Comparison of ENCODE assay signal across 15 cellular contexts in the genomic region with DNA sequence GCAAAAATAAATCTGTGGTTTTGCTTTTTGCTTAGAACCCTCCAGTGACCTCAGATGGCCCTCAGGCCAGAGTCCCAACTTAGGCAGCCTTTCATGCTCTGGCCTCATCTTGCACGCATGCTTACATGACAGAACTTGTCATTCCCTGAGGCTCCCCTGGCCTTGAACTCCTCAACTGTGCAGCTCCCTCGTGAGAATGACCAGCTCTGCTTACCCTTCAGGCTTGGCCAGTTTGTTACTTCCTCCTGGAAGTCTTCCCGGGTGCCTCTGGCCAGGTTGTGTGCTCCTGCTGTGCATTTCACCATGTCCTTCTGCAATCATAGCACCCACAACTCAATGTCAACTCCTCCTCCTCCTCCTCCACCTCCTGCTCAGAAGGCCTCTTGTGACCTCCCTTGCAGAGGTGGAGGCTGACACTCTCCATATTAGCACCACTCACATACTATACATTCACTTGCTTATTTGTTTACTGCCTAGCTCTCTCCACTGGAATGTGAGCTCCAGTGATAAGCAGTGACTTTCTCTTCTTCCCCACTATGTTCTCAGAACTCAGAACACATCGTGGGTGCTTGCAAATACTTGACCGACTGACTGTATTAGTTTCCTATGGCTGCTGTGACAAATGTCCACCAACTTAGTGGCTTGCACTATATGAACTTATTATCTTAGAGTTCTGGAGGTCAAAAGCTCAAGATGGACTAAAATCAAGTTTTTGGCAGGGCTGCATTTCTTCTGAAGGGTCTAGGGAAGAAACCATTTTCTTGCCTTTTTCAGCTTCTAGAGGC. TPM values are rescaled to one million over a fixed set of nuclear protein-coding genes. Genes with fewer than 3 reads are reported as not detected.
A peak's percentile ranks its signal among the peaks of the same experiment; 100 is the strongest.
DNase-seq lines count a peak whose midpoint lies in the region; ATAC-seq and TF ChIP-seq lines count a peak whose summit lies in the region.
"Had no signal": no experiment of that assay in that cellular context is flagged by ENCODE, and none has a peak within 500 bp of the region (broad histone marks: within the 10 kb centered on the region; RNA-seq: fewer than 3 reads in every experiment).

No MANE protein-coding gene starts in this region.

- peaks cover 100% of the 10 kb centered on the region for H3K36me3 ChIP-seq in BLaER1
- no peaks in the 10 kb centered on the region for H3K36me3 ChIP-seq in adrenal gland (replicated peaks in 1 of 2)
- no peaks in the 10 kb centered on the region for H3K36me3 ChIP-seq in left lung
- no peaks in the 10 kb centered on the region for H3K36me3 ChIP-seq in tibial nerve
- H3K36me3 ChIP-seq: Peyer's patch had no signal

- TF ChIP-seq POLR2A in adrenal gland (IDR thresholded peaks at IDR 0.05) (no peak), tibial nerve (IDR thresholded peaks at IDR 0.05) (no peak)

- H3K4me3 ChIP-seq in BLaER1 (no peak overlapping the region), adrenal gland (no peak overlapping the region), left lung (no peak overlapping the region), tibial nerve (no peak overlapping the region)
- H3K4me3 ChIP-seq: Peyer's patch had no signal

- intact Hi-C loops in adrenal gland (cut with DNase I) (no loop called here), left lung (cut with DNase I) (no loop called here)

- H3K27ac ChIP-seq in BLaER1 (peak overlapping the region; percentile 32), adrenal gland (no peak overlapping the region), left lung (peak overlapping the region in 1 of 2 donors; percentile 41), tibial nerve (no peak overlapping the region)

- no peak overlapping the region for H3K9ac ChIP-seq in BLaER1

- TF ChIP-seq EP300 in tibial nerve (IDR thresholded peaks at IDR 0.05) = no peak

- H3K4me1 ChIP-seq in BLaER1 = peaks cover 87% of the 10 kb centered on the region
- peaks cover 5 to 22% of the 10 kb centered on the region in 2 donors for H3K4me1 ChIP-seq in adrenal gland (replicated peaks in 1 of 2)
- H3K4me1 ChIP-seq in left lung = peaks cover 0 to 42% of the 10 kb centered on the region in 2 donors
- peaks cover 0 to 6% (median 0%) of the 10 kb centered on the region in 4 donors for H3K4me1 ChIP-seq in tibial nerve

- H3K4me3 Mint-ChIP-seq in mesothelial cell of epicardium = no peak overlapping the region
- H3K4me3 Mint-ChIP-seq: nephron had no signal

- H3K27me3 ChIP-seq in BLaER1 (no peaks in the 10 kb centered on the region), adrenal gland (no peaks in the 10 kb centered on the region), left lung (no peaks in the 10 kb centered on the region), tibial nerve (no peaks in the 10 kb centered on the region)
- H3K27me3 ChIP-seq: Peyer's patch had no signal

- no peaks in the 10 kb centered on the region for H3K36me3 Mint-ChIP-seq in mesothelial cell of epicardium

- no peaks in the 10 kb centered on the region for H3K27me3 Mint-ChIP-seq in mesothelial cell of epicardium (ENCODE audit: low read depth)

- TF ChIP-seq CTCF in adrenal gland (IDR thresholded peaks at IDR 0.05) (no peak), left lung (IDR thresholded peaks at IDR 0.05) (no peak), tibial nerve (IDR thresholded peaks at IDR 0.05) (no peak), mesothelial cell of epicardium (IDR thresholded peaks at IDR 0.05; ENCODE audit: unreplicated experiment) (no peak)

- H4K20me1 ChIP-seq in BLaER1 = peaks cover 100% of the 10 kb centered on the region

- H3K27ac Mint-ChIP-seq in mesothelial cell of epicardium = no peak overlapping the region
- H3K27ac Mint-ChIP-seq: nephron had no signal

- DNase-seq in GF-D8 (lab: John Stamatoyannopoulos, UW) (peak; percentile 50), adrenal gland (peak in 4 of 7 donors; percentile 63 to 79 (median 70)), left lung (no peak), NCI-H2107 (lab: John Stamatoyannopoulos, UW) (no peak), NCI-H146 (lab: John Stamatoyannopoulos, UW) (no peak), tibial nerve (ENCODE audit: low spot score in 2 of 2) (no peak), mesothelial cell of epicardium (ENCODE audit: low spot score in 2 of 2, unreplicated experiment in 2 of 2) (no peak)
- DNase-seq: anterior cingulate cortex, C1 segment of cervical spinal cord, HCEC 1CT, NCI-H1105 treated with DMSO at 0.1 percent for 48 hours, Peyer's patch had no signal

- H3K9me3 Mint-ChIP-seq in mesothelial cell of epicardium = no peaks in the 10 kb centered on the region
- H3K9me3 Mint-ChIP-seq: nephron had no signal

- WGBS in adrenal gland, 4 donors = 47 to 60% (median 58%) methylated on average over 5 of the region's 5 CpGs
- 81 to 83% methylated on average over 5 of the region's 5 CpGs for WGBS in tibial nerve, 2 donors

- H3K4me2 ChIP-seq in BLaER1 = peak overlapping the region; percentile 2; the same call in 1 of the 2 replicates

- H3K4me1 Mint-ChIP-seq in mesothelial cell of epicardium = peaks cover 7% of the 10 kb centered on the region

- peak; percentile 45 for ATAC-seq in left lung

- no peaks in the 10 kb centered on the region for H3K9me3 ChIP-seq in BLaER1
- no peaks in the 10 kb centered on the region for H3K9me3 ChIP-seq in adrenal gland (replicated peaks in 1 of 3)
- no peaks in the 10 kb centered on the region for H3K9me3 ChIP-seq in left lung
- no peaks in the 10 kb centered on the region for H3K9me3 ChIP-seq in tibial nerve
- H3K9me3 ChIP-seq: Peyer's patch had no signal

RNA-seq across cellular contexts. Expression of gene RCSD1, which starts 41.9 kb away (rescaled TPM):
- 10 to 100 TPM in 6 of 8 donors, 1 to 10 TPM in 2; 8.5 to 15.4 (median 11.9) TPM for total RNA-seq in adrenal gland
- polyA plus RNA-seq in adrenal gland = 1 to 10 TPM; 3.3 to 8.8 (median 5.0) TPM
- 10 to 100 TPM; 12.2 to 21.5 TPM for total RNA-seq in left lung
- total RNA-seq in tibial nerve = 10 to 100 TPM; 10.0 to 17.7 (median 12.9) TPM
- 0.76 to 1.2 TPM (median 0.97 TPM) in 3 replicates for total RNA-seq in mesothelial cell of epicardium
- total RNA-seq: NCI-H460 had no signal

RNA-seq across cellular contexts. Expression of gene MPZL1, which starts 49.9 kb away (rescaled TPM):
- total RNA-seq in adrenal gland (100 to 1,000 TPM in 1 of 8 donors, 10 to 100 TPM in 7; 32.5 to 101 (median 65.0) TPM), left lung (100 to 1,000 TPM; 135 to 148 TPM), tibial nerve (10 to 100 TPM; 50.1 to 76.0 (median 71.7) TPM), mesothelial cell of epicardium (134 to 154 TPM (median 138 TPM) in 3 replicates)
- polyA plus RNA-seq in adrenal gland = 10 to 100 TPM; 12.1 to 87.5 (median 20.6) TPM

Comparison
In these comparisons a context has a peak if more than half of its experiments do, and no peak if none do; other contexts are left out.
1. DNase-seq: peak in GF-D8 (single experiment) and adrenal gland (4 of 7); none in left lung (0 of 2), NCI-H2107 (single experiment), NCI-H146 (single experiment), tibial nerve (0 of 2) and mesothelial cell of epicardium (0 of 2).